ENCODE assay signal across 35 cellular contexts in genomic region chr4:13577660-13578059, GRCh38.
"Had no signal": no experiment of that assay in that cellular context is flagged by ENCODE, and none has a peak within 500 bp of the region (broad histone marks: within the 10 kb centered on the region; RNA-seq: fewer than 3 reads in every experiment).

No MANE protein-coding gene starts in this region.

- DNase-seq: Kasumi-1, MG63, MM.1S, MV-4-11, NCI-H1048, NCI-H1092, NCI-H1092 treated with DMSO at 0.1 percent for 48 hours, NCI-H1105, NCI-H1105 treated with DMSO at 0.1 percent for 48 hours, NCI-H1417, NCI-H1417 treated with DMSO at 0.1 percent for 48 hours, NCI-H1436, NCI-H1436 treated with DMSO at 0.1 percent for 48 hours, NCI-H146, NCI-H1694, NCI-H1694 treated with DMSO at 0.1 percent for 48 hours, NCI-H187, NCI-H187 treated with DMSO at 0.1 percent for 48 hours, NCI-H1930, NCI-H2029, NCI-H2029 treated with DMSO at 0.1 percent for 48 hours, NCI-H2081, NCI-H2081 treated with DMSO at 0.1 percent for 48 hours, NCI-H2107, NCI-H2171, NCI-H2171 treated with DMSO at 0.1 percent for 48 hours, NCI-H2227 treated with DMSO at 0.1 percent for 48 hours, NCI-H226, NCI-H345, NCI-H446, NCI-H446 treated with DMSO at 0.1 percent for 48 hours, NCI-H510A, NCI-H510A treated with DMSO at 0.1 percent for 48 hours, NCI-H524, NCI-H524 treated with DMSO at 0.1 percent for 48 hours had no signal

- H3K9me3 ChIP-seq: MG63 had no signal

- H3K27me3 ChIP-seq: MG63 had no signal

- H3K4me3 ChIP-seq: MG63 had no signal
